ENCODE assay signal across 26 cellular contexts in genomic region chr16:7688811-7689210, GRCh38.
"Had no signal": no experiment of that assay in that cellular context is flagged by ENCODE, and none has a peak within 500 bp of the region (broad histone marks: within the 10 kb centered on the region; RNA-seq: fewer than 3 reads in every experiment).

No MANE protein-coding gene starts in this region.

- DNase-seq: activated CD4-positive, alpha-beta memory T cell treated with anti-CD3 and anti-CD28 coated beads for 36 hours; activated CD4-positive, alpha-beta T cell treated with anti-CD3 and anti-CD28 coated beads for 36 hours; activated CD4-positive, alpha-beta T cell treated with anti-CD3 and anti-CD28 coated beads, Interleukin-2, amount 10 ng/mL, durations not matched to agents 24 days and 14 days; activated CD4-positive, CD25-positive, alpha-beta regulatory T cell; activated CD4-positive, CD25-positive, alpha-beta regulatory T cell treated with anti-CD3 and anti-CD28 coated beads, Interleukin-2, amount 50 U/mL, for 72 hours; activated CD8-positive, alpha-beta memory T cell treated with anti-CD3 and anti-CD28 coated beads, Interleukin-2, amount 10 ng/mL, durations not matched to agents 7 days and 5 days; activated CD8-positive, alpha-beta memory T cell treated with anti-CD3 and anti-CD28 coated beads, Interleukin-2, amount 50 U/mL, for 4 hours; activated CD8-positive, alpha-beta T cell treated with anti-CD3 and anti-CD28 coated beads, Interleukin-2, amount 10 ng/mL, durations not matched to agents 7 days and 5 days; activated effector memory CD4-positive, alpha-beta T cell treated with anti-CD3 and anti-CD28 coated beads, Interleukin-2, amount 50 U/mL, for 16 hours; activated naive CD4-positive, alpha-beta T cell treated with anti-CD3 and anti-CD28 coated beads for 36 hours; activated naive CD8-positive, alpha-beta T cell treated with anti-CD3 and anti-CD28 coated beads for 36 hours; activated naive CD8-positive, alpha-beta T cell treated with anti-CD3 and anti-CD28 coated beads, Interleukin-2, amount 50 U/mL, for 24 hours; activated T-cell treated with anti-CD3 and anti-CD28 coated beads, Interleukin-2, amount 50 U/mL, for 1 hour; activated T-cell treated with anti-CD3 and anti-CD28 coated beads, Interleukin-2, amount 50 U/mL, for 48 hours; adrenal gland; aorta; body of pancreas; central memory CD4-positive, alpha-beta T cell; cerebellar nuclear complex; colonic mucosa; effector CD8-positive, alpha-beta T cell; esophagus squamous epithelium; foreskin melanocyte; T-helper 2 cell had no signal

- H3K9me3 ChIP-seq: adrenal gland, body of pancreas, colonic mucosa, esophagus squamous epithelium, gastroesophageal sphincter had no signal

- H3K4me3 ChIP-seq: adrenal gland, body of pancreas, colonic mucosa, esophagus squamous epithelium, gastroesophageal sphincter had no signal

- H3K27me3 ChIP-seq: adrenal gland, body of pancreas, colonic mucosa, esophagus squamous epithelium, gastroesophageal sphincter had no signal

- H3K4me1 ChIP-seq: adrenal gland, body of pancreas, colonic mucosa, esophagus squamous epithelium, gastroesophageal sphincter had no signal

- H3K27ac ChIP-seq: adrenal gland, body of pancreas, colonic mucosa, epithelial cell of prostate, esophagus squamous epithelium, gastroesophageal sphincter had no signal

- ATAC-seq: activated CD4-positive, alpha-beta T cell treated with anti-CD3 and anti-CD28 coated beads for 36 hours; activated CD8-positive, alpha-beta memory T cell treated with anti-CD3 and anti-CD28 coated beads, Interleukin-2, amount 10 ng/mL, durations not matched to agents 7 days and 5 days; activated CD8-positive, alpha-beta T cell treated with anti-CD3 and anti-CD28 coated beads, Interleukin-2, amount 10 ng/mL, durations not matched to agents 7 days and 5 days; activated naive CD8-positive, alpha-beta T cell treated with anti-CD3 and anti-CD28 coated beads, Interleukin-2, amount 50 U/mL, for 24 hours; body of pancreas; gastroesophageal sphincter had no signal

- H3K36me3 ChIP-seq: adrenal gland, colonic mucosa, esophagus squamous epithelium, gastroesophageal sphincter had no signal
